In genomic region chr4:146654976-146655761, GRCh38 we compare ENCODE assay signal across 8 cellular contexts. TPM values are rescaled to one million over a fixed set of nuclear protein-coding genes. Genes with fewer than 3 reads are reported as not detected.
DNase-seq lines count a peak whose midpoint lies in the region; ATAC-seq and TF ChIP-seq lines count a peak whose summit lies in the region.

No MANE protein-coding gene starts in this region.

- H3K36me3 Mint-ChIP-seq in CD4-positive, alpha-beta memory T cell = peaks cover 0 to 4% of the 10 kb centered on the region in 2 donors
- no peaks in the 10 kb centered on the region for H3K36me3 Mint-ChIP-seq in progenitor cell of endocrine pancreas (ENCODE audit: insufficient read depth)

- H3K4me1 Mint-ChIP-seq in CD4-positive, alpha-beta memory T cell = peaks cover 7 to 15% (median 13%) of the 10 kb centered on the region in 4 donors
- peaks cover 3% of the 10 kb centered on the region for H3K4me1 Mint-ChIP-seq in progenitor cell of endocrine pancreas (ENCODE audit: low read depth)

- H3K4me3 Mint-ChIP-seq in CD4-positive, alpha-beta memory T cell = peak overlapping the region in 7 of 8 donors; percentile 63 to 91 (median 83)
- H3K4me3 Mint-ChIP-seq in progenitor cell of endocrine pancreas (ENCODE audit: low read depth) = peak overlapping the region; percentile 38

- H3K27me3 ChIP-seq in CD4-positive, alpha-beta memory T cell (ENCODE audit: insufficient read depth, low read length) = peaks cover 16% of the 10 kb centered on the region
- no peaks in the 10 kb centered on the region for H3K27me3 ChIP-seq in SJCRH30
- peaks cover 90% of the 10 kb centered on the region for H3K27me3 ChIP-seq in foreskin keratinocyte

- intact Hi-C loops in CD4-positive, alpha-beta memory T cell (cut with micrococcal nuclease) = no loop called here

- no peak overlapping the region for H3K4me3 ChIP-seq in CD4-positive, alpha-beta memory T cell (ENCODE audit: low read length in 2 of 2)
- peak overlapping the region; percentile 50 for H3K4me3 ChIP-seq in SJCRH30

- H3K4me1 ChIP-seq in CD4-positive, alpha-beta memory T cell (ENCODE audit: insufficient read depth, low read length) = peaks cover 8% of the 10 kb centered on the region
- H3K4me1 ChIP-seq in SJCRH30 (no peaks in the 10 kb centered on the region), foreskin keratinocyte (no peaks in the 10 kb centered on the region)

- no peaks in the 10 kb centered on the region for H3K36me3 ChIP-seq in CD4-positive, alpha-beta memory T cell (ENCODE audit: insufficient read depth, low read length)
- no peaks in the 10 kb centered on the region for H3K36me3 ChIP-seq in SJCRH30

- peaks cover 35 to 62% of the 10 kb centered on the region in 2 donors for H3K27me3 Mint-ChIP-seq in CD4-positive, alpha-beta memory T cell
- H3K27me3 Mint-ChIP-seq in progenitor cell of endocrine pancreas = peaks cover 84% of the 10 kb centered on the region

- H3K9me3 Mint-ChIP-seq in CD4-positive, alpha-beta memory T cell = peaks cover 0 to 8% (median 2%) of the 10 kb centered on the region in 8 donors
- no peaks in the 10 kb centered on the region for H3K9me3 Mint-ChIP-seq in progenitor cell of endocrine pancreas (ENCODE audit: low read depth)

- no peak overlapping the region for H3K27ac Mint-ChIP-seq in CD4-positive, alpha-beta memory T cell
- no peak overlapping the region for H3K27ac Mint-ChIP-seq in progenitor cell of endocrine pancreas

- DNase-seq in CD4-positive, alpha-beta memory T cell = no peak
- DNase-seq in SJCRH30 (peak; percentile 41 to 43), foreskin keratinocyte (no peak), progenitor cell of endocrine pancreas (ENCODE audit: low spot score, unreplicated experiment) (peak; percentile 59)
- no peak for DNase-seq in activated CD8-positive, alpha-beta memory T cell treated with anti-CD3 and anti-CD28 coated beads for 24 hours

- POLR2A ChIA-PET in CD4-positive, alpha-beta memory T cell (lab: Charles Lee; ENCODE audit: partially characterized antibody) = no interaction called here

- TF ChIP-seq CTCF in foreskin keratinocyte (conservative IDR thresholded peaks at IDR 0.05) = peak; percentile 3
- peak; percentile 56 for TF ChIP-seq CTCF in progenitor cell of endocrine pancreas (IDR thresholded peaks at IDR 0.05; ENCODE audit: unreplicated experiment)

- H3K27ac ChIP-seq in CD4-positive, alpha-beta memory T cell (ENCODE audit: low read depth, low read length) = no peak overlapping the region
- H3K27ac ChIP-seq in SJCRH30 (no peak overlapping the region), foreskin keratinocyte (no peak overlapping the region)

- ATAC-seq in foreskin keratinocyte (peak; percentile 57), HG03139 (IDR thresholded peaks at IDR 0.05; ENCODE audit: unreplicated experiment) (no peak), HG03095 (IDR thresholded peaks at IDR 0.05; ENCODE audit: unreplicated experiment) (no peak), GM18498 (IDR thresholded peaks at IDR 0.05; ENCODE audit: unreplicated experiment) (no peak)

- CTCF ChIA-PET in CD4-positive, alpha-beta memory T cell (lab: Charles Lee; ENCODE audit: partially characterized antibody) = no interaction called here

- no peaks in the 10 kb centered on the region for H3K9me3 ChIP-seq in CD4-positive, alpha-beta memory T cell (ENCODE audit: control insufficient read depth in 1 of 2, low read length in 2 of 2)
- no peaks in the 10 kb centered on the region for H3K9me3 ChIP-seq in SJCRH30 (replicated peaks)

RNA-seq across cellular contexts. Expression of gene POU4F2, which starts 16.5 kb away (rescaled TPM):
- not detected for total RNA-seq in CD4-positive, alpha-beta memory T cell
- not detected for polyA plus RNA-seq in CD4-positive, alpha-beta memory T cell
- 0.06 TPM in 1 of 2 replicates, not detected in the other for total RNA-seq in SJCRH30 (2014; rRNA removed; shearing (Covaris generic))
- not detected in 2 replicates for total RNA-seq in foreskin keratinocyte
- not detected in 2 replicates for polyA plus RNA-seq in foreskin keratinocyte
- 0.17 and 0.31 TPM in 2 replicates for total RNA-seq in progenitor cell of endocrine pancreas

Comparison
In these comparisons a context has a peak if more than half of its experiments do, and no peak if none do; other contexts are left out.
1. DNase-seq: peak in SJCRH30 (2 of 2) and progenitor cell of endocrine pancreas (single experiment); none in CD4-positive, alpha-beta memory T cell (0 of 5), foreskin keratinocyte (0 of 2) and activated CD8-positive, alpha-beta memory T cell treated with anti-CD3 and anti-CD28 coated beads for 24 hours (single experiment).